ENCODE assay signal across 15 cellular contexts in genomic region chr11:78438298-78438975, GRCh38. TPM values are rescaled to one million over a fixed set of nuclear protein-coding genes. Genes with fewer than 3 reads are reported as not detected.
A peak's percentile ranks its signal among the peaks of the same experiment; 100 is the strongest.
DNase-seq lines count a peak whose midpoint lies in the region; ATAC-seq and TF ChIP-seq lines count a peak whose summit lies in the region.
"Had no signal": no experiment of that assay in that cellular context is flagged by ENCODE, and none has a peak within 500 bp of the region (broad histone marks: within the 10 kb centered on the region; RNA-seq: fewer than 3 reads in every experiment).

No MANE protein-coding gene starts in this region.

- no peak overlapping the region for H2BK120ac ChIP-seq in mesenchymal stem cell (ENCODE audit: low read depth, low read length)

- H3K27ac ChIP-seq in mesenchymal stem cell (ENCODE audit: low read length, poor library complexity, severe bottlenecking): no peak overlapping the region
- no peak overlapping the region for H3K27ac ChIP-seq in tibial artery
- H3K27ac ChIP-seq: tibial nerve had no signal

- H3K9me3 ChIP-seq in mesenchymal stem cell (ENCODE audit: control insufficient read depth, low read length): no peaks in the 10 kb centered on the region
- no peaks in the 10 kb centered on the region for H3K9me3 ChIP-seq in MG63
- no peaks in the 10 kb centered on the region for H3K9me3 ChIP-seq in tibial artery
- H3K9me3 ChIP-seq: SK-N-SH, tibial nerve had no signal

- no peaks in the 10 kb centered on the region for H3K79me1 ChIP-seq in mesenchymal stem cell (replicated peaks; ENCODE audit: low read length, poor library complexity, severe bottlenecking)

- no peak overlapping the region for H2AFZ ChIP-seq in mesenchymal stem cell (ENCODE audit: low read depth, low read length)

- peak overlapping the region; percentile 23 to 71 (median 28) for H3K27ac Mint-ChIP-seq in IgD-negative memory B cell
- H3K27ac Mint-ChIP-seq: activated CD4-positive, alpha-beta memory T cell treated with anti-CD3 and anti-CD28 coated beads, Interleukin-2, amount 10 ng/mL, durations not matched to agents 7 days and 5 days; activated naive CD8-positive, alpha-beta T cell had no signal

- no peak overlapping the region for H2BK5ac ChIP-seq in mesenchymal stem cell (ENCODE audit: low read depth, low read length, poor library complexity, severe bottlenecking)

- no peak overlapping the region for H4K91ac ChIP-seq in mesenchymal stem cell (ENCODE audit: low read length)

- H2AK5ac ChIP-seq in mesenchymal stem cell (ENCODE audit: low read length, severe bottlenecking): no peak overlapping the region

- H2BK15ac ChIP-seq in mesenchymal stem cell (ENCODE audit: low read depth, poor library complexity, severe bottlenecking): no peak overlapping the region

- no peak overlapping the region for H4K8ac ChIP-seq in mesenchymal stem cell (ENCODE audit: low read length)

- H2BK12ac ChIP-seq in mesenchymal stem cell (ENCODE audit: low read length in 2 of 2): no peak overlapping the region

- H3K4me3 ChIP-seq in mesenchymal stem cell (ENCODE audit: insufficient read depth in 1 of 2, low read depth in 1 of 2, low read length in 2 of 2): no peak overlapping the region
- no peak overlapping the region for H3K4me3 ChIP-seq in MG63
- no peak overlapping the region for H3K4me3 ChIP-seq in tibial artery
- H3K4me3 ChIP-seq: tibial nerve had no signal

- no peak overlapping the region for H3K9ac ChIP-seq in mesenchymal stem cell (ENCODE audit: low read length)
- H3K9ac ChIP-seq: SK-N-SH had no signal

- 75% methylated on average over 4 of the region's 5 CpGs for WGBS in mesenchymal stem cell

- H3K9me3 Mint-ChIP-seq in IgD-negative memory B cell: no peaks in the 10 kb centered on the region
- H3K9me3 Mint-ChIP-seq: activated CD4-positive, alpha-beta memory T cell treated with anti-CD3 and anti-CD28 coated beads, Interleukin-2, amount 10 ng/mL, durations not matched to agents 7 days and 5 days had no signal

- no peak overlapping the region for H3K23ac ChIP-seq in mesenchymal stem cell (ENCODE audit: low read length in 2 of 2)

- ATAC-seq in GM19395 (IDR thresholded peaks at IDR 0.05; ENCODE audit: unreplicated experiment) (peak; percentile 94), HG02840 (IDR thresholded peaks at IDR 0.05; ENCODE audit: low FRiP score, unreplicated experiment) (peak; percentile 86)

- H3K4me2 ChIP-seq in mesenchymal stem cell (ENCODE audit: low read length, poor library complexity, severe bottlenecking): no peak overlapping the region
- H3K4me2 ChIP-seq: SK-N-SH had no signal

- peaks cover 10 to 18% (median 15%) of the 10 kb centered on the region in 3 donors for H3K4me1 Mint-ChIP-seq in IgD-negative memory B cell
- H3K4me1 Mint-ChIP-seq: activated CD4-positive, alpha-beta memory T cell treated with anti-CD3 and anti-CD28 coated beads, Interleukin-2, amount 10 ng/mL, durations not matched to agents 7 days and 5 days had no signal

- no peak overlapping the region for H3K18ac ChIP-seq in mesenchymal stem cell (ENCODE audit: low read depth in 1 of 2, low read length in 2 of 2)

- DNase-seq in GM10266 (ENCODE audit: extremely low spot score) (peak; percentile 24), mesenchymal stem cell (no peak), MG63 (no peak), cerebellar nuclear complex (lab: John Stamatoyannopoulos, UW) (no peak), tibial artery (no peak)
- DNase-seq: activated CD4-positive, alpha-beta memory T cell treated with anti-CD3 and anti-CD28 coated beads, Interleukin-2, amount 10 ng/mL, durations not matched to agents 7 days and 5 days; HCEC 1CT; mesendoderm; NCI-H510A treated with DMSO at 0.1 percent for 48 hours; SK-N-SH had no signal

- no peak overlapping the region for H3K14ac ChIP-seq in mesenchymal stem cell (ENCODE audit: low read length in 2 of 2)

- H3K4ac ChIP-seq in mesenchymal stem cell (ENCODE audit: low read depth in 1 of 2, low read length in 2 of 2): no peak overlapping the region

- no peak for TF ChIP-seq CTCF in GM10266 (IDR thresholded peaks at IDR 0.05; ENCODE audit: control insufficient read depth, insufficient read depth, low read depth, missing control alignments)
- no peak for TF ChIP-seq CTCF in tibial artery (IDR thresholded peaks at IDR 0.05)

- H3K36me3 ChIP-seq in mesenchymal stem cell (ENCODE audit: control insufficient read depth in 1 of 2, insufficient read depth in 2 of 2, low read depth in 1 of 2, low read length in 2 of 2): peaks cover 5 to 10% of the 10 kb centered on the region in 2 experiments
- H3K36me3 ChIP-seq in MG63: no peaks in the 10 kb centered on the region; the same call in 1 of the 2 replicates
- H3K36me3 ChIP-seq in tibial artery: peaks cover 4 to 16% (median 7%) of the 10 kb centered on the region in 3 donors

- H3K27me3 ChIP-seq in mesenchymal stem cell (ENCODE audit: control insufficient read depth in 1 of 2, insufficient read depth in 1 of 2, low read length in 2 of 2) (no peaks in the 10 kb centered on the region), MG63 (no peaks in the 10 kb centered on the region), tibial artery (no peaks in the 10 kb centered on the region)
- H3K27me3 ChIP-seq: tibial nerve had no signal

- H3K36me3 Mint-ChIP-seq in IgD-negative memory B cell: peaks cover 9% of the 10 kb centered on the region

- intact Hi-C loops in tibial artery (cut with DNase I; ENCODE audit: low total_unique reads): no loop called here

- H3K4me1 ChIP-seq in mesenchymal stem cell (ENCODE audit: control insufficient read depth, insufficient read depth, low read depth, low read length): no peaks in the 10 kb centered on the region
- no peaks in the 10 kb centered on the region for H3K4me1 ChIP-seq in tibial artery
- H3K4me1 ChIP-seq: tibial nerve had no signal

- H3K27me3 Mint-ChIP-seq in IgD-negative memory B cell: no peaks in the 10 kb centered on the region
- H3K27me3 Mint-ChIP-seq: activated CD4-positive, alpha-beta memory T cell treated with anti-CD3 and anti-CD28 coated beads, Interleukin-2, amount 10 ng/mL, durations not matched to agents 7 days and 5 days; activated naive CD8-positive, alpha-beta T cell had no signal

- H3K4me3 Mint-ChIP-seq in IgD-negative memory B cell: peak overlapping the region in 2 of 4 donors; percentile 58 to 84
- H3K4me3 Mint-ChIP-seq: activated CD4-positive, alpha-beta memory T cell treated with anti-CD3 and anti-CD28 coated beads, Interleukin-2, amount 10 ng/mL, durations not matched to agents 7 days and 5 days; activated naive CD8-positive, alpha-beta T cell had no signal

RNA-seq across cellular contexts. Expression of gene GAB2, which starts 20.8 kb away (rescaled TPM):
- 4.2 TPM for polyA plus RNA-seq in IgD-negative memory B cell
- 9.8 TPM for polyA plus RNA-seq in mesenchymal stem cell (2013, experiment 1 of 2)
- polyA plus RNA-seq in mesenchymal stem cell (2013, experiment 2 of 2): 9.2 TPM
- total RNA-seq in MG63 (2014; rRNA removed; shearing (Covaris generic); ENCODE audit: low replicate concordance): under 0.01 and 0.54 TPM in 2 replicates
